ENCODE assay signal across 28 cellular contexts in the genomic region with DNA sequence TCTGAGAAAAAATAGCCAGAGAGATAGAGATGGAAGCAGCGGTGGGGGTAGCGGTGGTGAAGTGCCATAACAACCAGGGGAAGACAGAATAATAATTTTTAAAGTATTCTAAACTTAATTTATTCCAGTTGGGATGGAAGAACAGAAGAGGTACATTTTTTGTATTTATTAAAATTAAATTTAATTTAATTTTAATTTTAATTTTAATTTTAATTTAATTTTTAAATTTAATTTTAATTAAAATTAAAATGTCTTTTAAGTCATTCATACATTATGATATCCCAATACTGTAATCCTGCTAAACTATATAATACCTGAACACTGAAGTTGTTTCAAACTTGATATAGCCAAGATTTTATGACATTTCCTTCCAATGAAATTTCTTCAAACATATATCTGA.
"Had no signal": no experiment of that assay in that cellular context is flagged by ENCODE, and none has a peak within 500 bp of the region (broad histone marks: within the 10 kb centered on the region; RNA-seq: fewer than 3 reads in every experiment).

No MANE protein-coding gene starts in this region.

- FAIRE-seq: astrocyte, bronchial epithelial cell had no signal

- H3K4me1 ChIP-seq: gastrocnemius medialis had no signal

- H3K9me3 Mint-ChIP-seq: activated CD4-positive, alpha-beta memory T cell treated with anti-CD3 and anti-CD28 coated beads for 36 hours; activated CD4-positive, alpha-beta T cell treated with anti-CD3 and anti-CD28 coated beads, Interleukin-2, amount 10 ng/mL, durations not matched to agents 24 days and 14 days; activated T-cell treated with anti-CD3 and anti-CD28 coated beads, Interleukin-2, amount 50 U/mL, for 72 hours; central memory CD8-positive, alpha-beta T cell; T-helper 2 cell treated with Interferon-gamma antibody and Interleukin-4, amounts not matched to agents 5 μg/mL and 100 μg/mL, for 36 hours had no signal

- H3K4me1 Mint-ChIP-seq: activated CD8-positive, alpha-beta memory T cell treated with anti-CD3 and anti-CD28 coated beads, Interleukin-2, amount 10 ng/mL, durations not matched to agents 7 days and 5 days; central memory CD8-positive, alpha-beta T cell had no signal

- H3K9me3 ChIP-seq: gastrocnemius medialis had no signal

- H3K27ac ChIP-seq: brain microvascular endothelial cell, gastrocnemius medialis, VCaP had no signal

- ATAC-seq: activated CD4-positive, alpha-beta T cell treated with anti-CD3 and anti-CD28 coated beads for 36 hours; activated CD8-positive, alpha-beta memory T cell treated with anti-CD3 and anti-CD28 coated beads, Interleukin-2, amount 10 ng/mL, durations not matched to agents 7 days and 5 days; activated CD8-positive, alpha-beta T cell treated with anti-CD3 and anti-CD28 coated beads, Interleukin-2, amount 10 ng/mL, durations not matched to agents 7 days and 5 days; activated T-cell treated with anti-CD3 and anti-CD28 coated beads, Interleukin-2, amount 50 U/mL, for 72 hours; esophagus mucosa; gastrocnemius medialis; T-helper 17 cell had no signal

- H3K36me3 ChIP-seq: brain microvascular endothelial cell, gastrocnemius medialis had no signal

- H3K27me3 Mint-ChIP-seq: activated CD4-positive, alpha-beta memory T cell treated with anti-CD3 and anti-CD28 coated beads for 36 hours; activated CD4-positive, alpha-beta T cell treated with anti-CD3 and anti-CD28 coated beads for 36 hours; activated CD4-positive, alpha-beta T cell treated with anti-CD3 and anti-CD28 coated beads, Interleukin-2, amount 10 ng/mL, durations not matched to agents 24 days and 14 days; activated CD8-positive, alpha-beta memory T cell treated with anti-CD3 and anti-CD28 coated beads, Interleukin-2, amount 10 ng/mL, durations not matched to agents 7 days and 5 days; activated naive CD8-positive, alpha-beta T cell; central memory CD8-positive, alpha-beta T cell; T-helper 17 cell had no signal

- H3K27ac Mint-ChIP-seq: activated CD4-positive, alpha-beta memory T cell treated with anti-CD3 and anti-CD28 coated beads for 36 hours; activated CD4-positive, alpha-beta T cell treated with anti-CD3 and anti-CD28 coated beads for 36 hours; activated CD4-positive, alpha-beta T cell treated with anti-CD3 and anti-CD28 coated beads, Interleukin-2, amount 10 ng/mL, durations not matched to agents 24 days and 14 days; activated CD8-positive, alpha-beta memory T cell treated with anti-CD3 and anti-CD28 coated beads, Interleukin-2, amount 10 ng/mL, durations not matched to agents 7 days and 5 days; activated CD8-positive, alpha-beta T cell treated with anti-CD3 and anti-CD28 coated beads, Interleukin-2, amount 10 ng/mL, durations not matched to agents 7 days and 5 days; activated naive CD8-positive, alpha-beta T cell; activated T-cell treated with anti-CD3 and anti-CD28 coated beads, Interleukin-2, amount 50 U/mL, for 72 hours; T-helper 17 cell; T-helper 2 cell treated with Interferon-gamma antibody and Interleukin-4, amounts not matched to agents 5 μg/mL and 100 μg/mL, for 36 hours had no signal

- H3K4me3 ChIP-seq: gastrocnemius medialis had no signal

- DNase-seq: activated CD4-positive, alpha-beta memory T cell treated with anti-CD3 and anti-CD28 coated beads for 36 hours; activated CD4-positive, alpha-beta T cell treated with anti-CD3 and anti-CD28 coated beads for 36 hours; activated CD4-positive, alpha-beta T cell treated with anti-CD3 and anti-CD28 coated beads, Interleukin-2, amount 10 ng/mL, durations not matched to agents 24 days and 14 days; activated CD4-positive, CD25-positive, alpha-beta regulatory T cell; activated CD4-positive, CD25-positive, alpha-beta regulatory T cell treated with anti-CD3 and anti-CD28 coated beads, Interleukin-2, amount 50 U/mL, for 72 hours; activated CD8-positive, alpha-beta memory T cell treated with anti-CD3 and anti-CD28 coated beads, Interleukin-2, amount 10 ng/mL, durations not matched to agents 7 days and 5 days; activated CD8-positive, alpha-beta memory T cell treated with anti-CD3 and anti-CD28 coated beads, Interleukin-2, amount 50 U/mL, for 4 hours; activated CD8-positive, alpha-beta T cell treated with anti-CD3 and anti-CD28 coated beads, Interleukin-2, amount 10 ng/mL, durations not matched to agents 7 days and 5 days; activated gamma-delta T cell treated with Interleukin-2 at 50 U/mL for 16 hours; activated naive CD4-positive, alpha-beta T cell treated with anti-CD3 and anti-CD28 coated beads, Interleukin-2, amount 50 U/mL, for 16 hours; activated naive CD4-positive, alpha-beta T cell treated with Interleukin-2 at 50 U/mL for 16 hours; activated T-cell treated with anti-CD3 and anti-CD28 coated beads, Interleukin-2, amount 50 U/mL, for 1 hour; activated T-cell treated with anti-CD3 and anti-CD28 coated beads, Interleukin-2, amount 50 U/mL, for 72 hours; amniotic stem cell; brain microvascular endothelial cell; effector CD8-positive, alpha-beta T cell; foreskin fibroblast; gastrocnemius medialis; hippocampal formation; T-helper 1 cell; T-helper 17 cell had no signal

- H3K4me3 Mint-ChIP-seq: activated CD4-positive, alpha-beta memory T cell treated with anti-CD3 and anti-CD28 coated beads for 36 hours; activated CD4-positive, alpha-beta T cell treated with anti-CD3 and anti-CD28 coated beads for 36 hours; activated CD4-positive, alpha-beta T cell treated with anti-CD3 and anti-CD28 coated beads, Interleukin-2, amount 10 ng/mL, durations not matched to agents 24 days and 14 days; activated CD8-positive, alpha-beta memory T cell treated with anti-CD3 and anti-CD28 coated beads, Interleukin-2, amount 10 ng/mL, durations not matched to agents 7 days and 5 days; activated CD8-positive, alpha-beta T cell treated with anti-CD3 and anti-CD28 coated beads, Interleukin-2, amount 10 ng/mL, durations not matched to agents 7 days and 5 days; activated naive CD8-positive, alpha-beta T cell; activated T-cell treated with anti-CD3 and anti-CD28 coated beads, Interleukin-2, amount 50 U/mL, for 72 hours; central memory CD8-positive, alpha-beta T cell; T-helper 17 cell; T-helper 2 cell treated with Interferon-gamma antibody and Interleukin-4, amounts not matched to agents 5 μg/mL and 100 μg/mL, for 36 hours had no signal
